1 cellular context compared by ENCODE assay signal in the genomic region with DNA sequence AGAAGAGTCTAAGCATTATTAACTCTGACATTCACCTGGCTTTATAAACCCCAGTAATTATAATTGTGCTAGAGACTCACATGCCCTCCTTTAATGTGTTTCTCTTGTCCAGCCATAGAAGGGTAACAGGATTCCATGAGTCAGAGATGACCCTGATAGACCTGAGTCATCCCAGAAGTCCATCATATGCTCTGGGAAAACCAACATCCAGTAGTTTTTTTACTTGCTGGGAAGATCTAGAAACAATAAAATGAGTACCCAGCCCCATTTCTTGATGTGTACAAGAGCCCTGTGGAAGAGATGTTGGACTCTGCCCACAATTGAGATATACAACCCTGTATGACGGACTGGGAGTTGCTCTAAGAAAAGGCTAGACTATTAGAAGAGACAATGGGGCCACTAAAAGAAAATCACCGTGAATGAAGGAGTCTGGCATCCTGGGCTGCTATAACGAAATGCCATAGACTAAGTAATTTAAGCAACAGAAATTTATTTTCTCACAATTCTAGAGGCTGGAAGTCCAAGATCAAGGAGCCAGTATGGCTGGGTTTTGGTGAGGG.
TF ChIP-seq lines count a peak whose summit lies in the region.

No MANE protein-coding gene starts in this region.

TF ChIP-seq in HepG2, 621 proteins besides CTCF, POLR2A, EP300 and RAD21:
- TF ChIP-seq FOSL2 (CRISPR knock-in tag; IDR thresholded peaks at IDR 0.05) = peak; percentile 60
- TF ChIP-seq NR2F6 (IDR thresholded peaks at IDR 0.05) = 0 out of 2 replicates have a peak, but pooled peaks have one; percentile 25
- TF ChIP-seq NR2F6 (CRISPR knock-in tag; IDR thresholded peaks at IDR 0.05) = no peak
- no peak for TF ChIP-seq ZNF12 (CRISPR knock-in tag; IDR thresholded peaks at IDR 0.05)
